In the genomic region with DNA sequence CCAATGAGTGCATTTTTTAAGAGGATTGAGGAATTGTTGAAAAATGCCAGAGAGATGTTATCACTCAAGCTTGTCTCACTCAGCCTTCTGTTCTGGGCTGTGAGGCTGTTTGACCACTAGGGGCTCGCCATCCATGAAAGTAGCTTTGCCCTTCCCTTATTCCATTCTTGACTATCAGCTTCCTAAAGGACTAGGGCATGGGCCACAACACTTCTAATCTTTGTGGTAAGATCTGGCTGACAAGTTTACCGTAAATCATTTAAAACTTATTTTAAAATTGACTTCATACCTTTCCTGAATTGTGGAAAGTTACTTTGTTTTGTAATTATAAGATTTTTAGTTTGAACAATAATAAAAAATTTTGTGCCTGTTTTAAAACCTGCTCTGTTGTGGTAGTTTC, we compare ENCODE assay signal across 8 cellular contexts. TPM values are rescaled to one million over a fixed set of nuclear protein-coding genes. Genes with fewer than 3 reads are reported as not detected.
DNase-seq lines count a peak whose midpoint lies in the region; ATAC-seq and TF ChIP-seq lines count a peak whose summit lies in the region.

No MANE protein-coding gene starts in this region.

- peak; percentile 57 for ATAC-seq in GM18907 (IDR thresholded peaks at IDR 0.05; ENCODE audit: unreplicated experiment)
- ATAC-seq in activated T-cell treated with anti-CD3 and anti-CD28 coated beads, Interleukin-2, amount 50 U/mL, for 4 hours, result no peak
- ATAC-seq in GM21786 (IDR thresholded peaks at IDR 0.05; ENCODE audit: unreplicated experiment), result no peak
- ATAC-seq in GM18868 (IDR thresholded peaks at IDR 0.05; ENCODE audit: unreplicated experiment), result no peak

- H3K27me3 ChIP-seq in NT2/D1 (ENCODE audit: insufficient read depth, insufficient read length) (no peaks in the 10 kb centered on the region), endodermal cell (ENCODE audit: control insufficient read depth, insufficient read depth, low read length, poor library complexity, severe bottlenecking) (no peaks in the 10 kb centered on the region)

- TF ChIP-seq CTCF in AG09309 (IDR thresholded peaks at IDR 0.05; ENCODE audit: control insufficient read depth, insufficient read depth, low read depth, low read length, missing control alignments) (peak; percentile 79), endodermal cell (conservative IDR thresholded peaks at IDR 0.05) (peak; percentile 94)

- H3K4me3 Mint-ChIP-seq in endodermal cell, result no peak overlapping the region
- no peak overlapping the region for H3K4me3 Mint-ChIP-seq in activated T-cell treated with anti-CD3 and anti-CD28 coated beads, Interleukin-2, amount 50 U/mL, for 4 hours

- no peak for DNase-seq in AG09309 (ENCODE audit: low read depth)
- peak; percentile 76 for DNase-seq in NT2/D1 (ENCODE audit: low read depth, low spot score)
- peak; percentile 92 for DNase-seq in endodermal cell
- peak; percentile 51 for DNase-seq in medulla oblongata (ENCODE audit: extremely low spot score)
- no peak for DNase-seq in activated T-cell treated with anti-CD3 and anti-CD28 coated beads, Interleukin-2, amount 50 U/mL, for 4 hours

- H3K4me1 ChIP-seq in NT2/D1 (ENCODE audit: insufficient read depth, insufficient read length), result no peaks in the 10 kb centered on the region
- no peaks in the 10 kb centered on the region for H3K4me1 ChIP-seq in endodermal cell (ENCODE audit: control insufficient read depth, insufficient read depth, low read length)

- H3K27ac ChIP-seq in endodermal cell (ENCODE audit: low read depth, low read length), result no peak overlapping the region

- H3K4me3 ChIP-seq in AG09309 (ENCODE audit: control insufficient read depth, low read depth, low read length) (no peak overlapping the region), NT2/D1 (ENCODE audit: insufficient read length, low read depth) (no peak overlapping the region), endodermal cell (ENCODE audit: low read length) (no peak overlapping the region)

- H3K36me3 ChIP-seq in NT2/D1 (ENCODE audit: insufficient read depth, insufficient read length, low read length) (peaks cover 60% of the 10 kb centered on the region), endodermal cell (ENCODE audit: control insufficient read depth, insufficient read depth, low read length) (peaks cover 24% of the 10 kb centered on the region)

- H3K4me1 Mint-ChIP-seq in endodermal cell, result peaks cover 2% of the 10 kb centered on the region
- H3K4me1 Mint-ChIP-seq in activated T-cell treated with anti-CD3 and anti-CD28 coated beads, Interleukin-2, amount 50 U/mL, for 4 hours (ENCODE audit: low read depth), result no peaks in the 10 kb centered on the region

- H3K9ac ChIP-seq in NT2/D1 (ENCODE audit: insufficient read length, low read depth) (no peak overlapping the region), endodermal cell (ENCODE audit: extremely low read depth, low read length, poor library complexity, severe bottlenecking) (no peak overlapping the region)

- H3K27ac Mint-ChIP-seq in endodermal cell, result peak overlapping the region; percentile 82

- H3K9me3 Mint-ChIP-seq in endodermal cell, result no peaks in the 10 kb centered on the region
- H3K9me3 Mint-ChIP-seq in activated T-cell treated with anti-CD3 and anti-CD28 coated beads, Interleukin-2, amount 50 U/mL, for 4 hours, result no peaks in the 10 kb centered on the region

- peaks cover 43% of the 10 kb centered on the region for H3K36me3 Mint-ChIP-seq in endodermal cell (ENCODE audit: low read depth)
- H3K36me3 Mint-ChIP-seq in activated T-cell treated with anti-CD3 and anti-CD28 coated beads, Interleukin-2, amount 50 U/mL, for 4 hours (ENCODE audit: insufficient read depth), result peaks cover 6% of the 10 kb centered on the region

- WGBS in endodermal cell (ENCODE audit: insufficient coverage in 1 of 2, insufficient read length in 1 of 2), 2 experiments, result 0 to 16% methylated on average over 1 of the region's 2 CpGs

- no peaks in the 10 kb centered on the region for H3K27me3 Mint-ChIP-seq in endodermal cell (ENCODE audit: insufficient read depth)
- no peaks in the 10 kb centered on the region for H3K27me3 Mint-ChIP-seq in activated T-cell treated with anti-CD3 and anti-CD28 coated beads, Interleukin-2, amount 50 U/mL, for 4 hours (ENCODE audit: low read depth)

- H3K9me3 ChIP-seq in NT2/D1 (ENCODE audit: insufficient read depth, low read length) (no peaks in the 10 kb centered on the region), endodermal cell (ENCODE audit: control insufficient read depth, low read length) (no peaks in the 10 kb centered on the region)

RNA-seq across cellular contexts. Expression of a gene that starts 49.5 kb away (rescaled TPM):
- 10 to 100 TPM; 45.1 to 53.0 TPM for total RNA-seq in endodermal cell
- polyA plus RNA-seq in endodermal cell (2013, experiment 1 of 2), result 25.6 TPM
- 21.9 TPM for polyA plus RNA-seq in endodermal cell (2013, experiment 2 of 2)
- 1 to 10 TPM; 3.1 to 5.8 (median 4.1) TPM for total RNA-seq in activated T-cell treated with anti-CD3 and anti-CD28 coated beads, Interleukin-2, amount 50 U/mL, for 4 hours

Comparison
In these comparisons a context has a peak if more than half of its experiments do, and no peak if none do; other contexts are left out.
1. DNase-seq: peak in NT2/D1 (single experiment), endodermal cell (single experiment) and medulla oblongata (single experiment); none in AG09309 (single experiment) and activated T-cell treated with anti-CD3 and anti-CD28 coated beads, Interleukin-2, amount 50 U/mL, for 4 hours (single experiment).
2. RNA of a gene that starts 49.5 kb away (total RNA-seq): 45.1 to 53.0 TPM in endodermal cell; 3.1 to 5.8 TPM in activated T-cell treated with anti-CD3 and anti-CD28 coated beads, Interleukin-2, amount 50 U/mL, for 4 hours; every median in the first group is over 4 times any median in the second.